ENCODE assay signal across 14 cellular contexts in the genomic region with DNA sequence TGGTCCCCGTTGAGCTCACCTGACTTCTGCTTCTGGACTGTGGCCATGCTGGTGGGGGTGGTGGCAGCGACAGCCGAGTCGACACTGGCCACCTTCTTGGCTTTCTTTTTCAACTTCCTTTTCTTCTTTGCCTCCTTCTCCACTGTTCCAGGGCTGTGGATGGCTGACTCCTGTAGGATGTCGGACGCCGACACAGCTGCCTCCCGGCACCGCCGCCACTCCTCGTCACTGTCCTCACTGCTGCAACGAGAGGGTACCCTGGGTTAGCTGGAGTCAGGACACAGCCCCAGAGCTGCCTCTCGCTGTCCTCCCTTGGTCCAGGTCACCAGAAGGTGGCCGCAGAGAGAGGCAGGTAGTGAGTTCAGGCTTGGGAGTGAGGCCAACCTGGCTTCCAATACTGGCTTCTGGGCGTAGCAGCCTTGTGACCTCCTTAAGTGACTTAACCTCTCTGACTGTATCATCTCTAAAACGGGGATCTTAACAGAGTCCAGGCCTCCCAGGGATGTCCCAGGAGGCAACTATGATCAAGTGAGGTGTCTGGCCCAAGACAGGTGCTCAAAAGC. TPM values are rescaled to one million over a fixed set of nuclear protein-coding genes. Genes with fewer than 3 reads are reported as not detected.
A peak's percentile ranks its signal among the peaks of the same experiment; 100 is the strongest.
DNase-seq lines count a peak whose midpoint lies in the region; ATAC-seq and TF ChIP-seq lines count a peak whose summit lies in the region.
"Had no signal": no experiment of that assay in that cellular context is flagged by ENCODE, and none has a peak within 500 bp of the region (broad histone marks: within the 10 kb centered on the region; RNA-seq: fewer than 3 reads in every experiment).

No MANE protein-coding gene starts in this region.

- 83% methylated on average over 10 of the region's 16 CpGs for WGBS in right lobe of liver (ENCODE audit: insufficient coverage, low coverage, low lambda C conversion rate, missing lambda C conversion rate)
- 43 to 74% (median 60%) methylated on average over 13 to 16 of the region's 16 CpGs for WGBS in stomach, 5 donors

- H3K4me1 ChIP-seq in right lobe of liver (peaks cover 0 to 10% (median 5%) of the 10 kb centered on the region in 4 donors), stomach (peaks cover 25 to 44% (median 39%) of the 10 kb centered on the region in 4 donors)

- H3K9me3 Mint-ChIP-seq in activated naive CD4-positive, alpha-beta T cell treated with anti-CD3 and anti-CD28 coated beads, Interleukin-2, amount 10 ng/mL, durations not matched to agents 7 days and 5 days: no peaks in the 10 kb centered on the region
- no peaks in the 10 kb centered on the region for H3K9me3 Mint-ChIP-seq in central memory CD8-positive, alpha-beta T cell
- H3K9me3 Mint-ChIP-seq: CD4-positive, CD25-positive, alpha-beta regulatory T cell; GM23338 had no signal

- no peak for DNase-seq in activated naive CD4-positive, alpha-beta T cell treated with anti-CD3 and anti-CD28 coated beads, Interleukin-2, amount 10 ng/mL, durations not matched to agents 7 days and 5 days
- DNase-seq in activated naive CD4-positive, alpha-beta T cell (lab: John Stamatoyannopoulos, UW): no peak
- no peak for DNase-seq in central memory CD8-positive, alpha-beta T cell (ENCODE audit: low spot score in 2 of 2)
- DNase-seq in right lobe of liver: no peak
- peak; percentile 66 for DNase-seq in stomach
- no peak for DNase-seq in hypothalamus (lab: John Stamatoyannopoulos, UW)
- DNase-seq: CD4-positive, CD25-positive, alpha-beta regulatory T cell had no signal

- no peak for TF ChIP-seq EP300 in stomach (IDR thresholded peaks at IDR 0.05)

- H3K36me3 Mint-ChIP-seq in activated naive CD4-positive, alpha-beta T cell treated with anti-CD3 and anti-CD28 coated beads, Interleukin-2, amount 10 ng/mL, durations not matched to agents 7 days and 5 days: peaks cover 17% of the 10 kb centered on the region
- peaks cover 20% of the 10 kb centered on the region for H3K36me3 Mint-ChIP-seq in central memory CD8-positive, alpha-beta T cell (ENCODE audit: insufficient read depth)

- H3K27me3 ChIP-seq in right lobe of liver (no peaks in the 10 kb centered on the region), stomach (no peaks in the 10 kb centered on the region)
- H3K27me3 ChIP-seq: BLaER1 treated with 17β-estradiol and CSF1 and Interleukin-3, amounts not matched to agents 10 nM and 100 nM had no signal

- H3K27me3 Mint-ChIP-seq in activated naive CD4-positive, alpha-beta T cell treated with anti-CD3 and anti-CD28 coated beads, Interleukin-2, amount 10 ng/mL, durations not matched to agents 7 days and 5 days: no peaks in the 10 kb centered on the region
- H3K27me3 Mint-ChIP-seq in central memory CD8-positive, alpha-beta T cell: no peaks in the 10 kb centered on the region
- H3K27me3 Mint-ChIP-seq: CD4-positive, CD25-positive, alpha-beta regulatory T cell had no signal

- H3K9me3 ChIP-seq in right lobe of liver: no peaks in the 10 kb centered on the region
- H3K9me3 ChIP-seq in stomach: no peaks in the 10 kb centered on the region
- H3K9me3 ChIP-seq: BLaER1 treated with 17β-estradiol and CSF1 and Interleukin-3, amounts not matched to agents 10 nM and 100 nM had no signal

- peak overlapping the region; percentile 52 for H3K27ac Mint-ChIP-seq in activated naive CD4-positive, alpha-beta T cell treated with anti-CD3 and anti-CD28 coated beads, Interleukin-2, amount 10 ng/mL, durations not matched to agents 7 days and 5 days
- peak overlapping the region; percentile 91 for H3K27ac Mint-ChIP-seq in central memory CD8-positive, alpha-beta T cell (ENCODE audit: low read depth)
- H3K27ac Mint-ChIP-seq: CD4-positive, CD25-positive, alpha-beta regulatory T cell; GM23338 had no signal

- TF ChIP-seq POLR2A in right lobe of liver (IDR thresholded peaks at IDR 0.05) (no peak), stomach (IDR thresholded peaks at IDR 0.05) (no peak)

- H3K27ac ChIP-seq in right lobe of liver: no peak overlapping the region
- H3K27ac ChIP-seq in stomach: peak overlapping the region; percentile 7 to 66 (median 41)
- H3K27ac ChIP-seq: BLaER1 treated with 17β-estradiol and CSF1 and Interleukin-3, amounts not matched to agents 10 nM and 100 nM had no signal

- CTCF ChIA-PET in activated naive CD4-positive, alpha-beta T cell treated with anti-CD3 and anti-CD28 coated beads, Interleukin-2, amount 10 ng/mL, durations not matched to agents 7 days and 5 days (lab: Charles Lee): interaction anchor here (1.1 to 5.1 kb wide), 6 partner anchors 10 to 105 kb away, joined by 3 to 59 read pairs (median 6); no protein-coding TSS in a partner anchor

- H3K36me3 ChIP-seq in right lobe of liver (peaks cover 0 to 31% (median 11%) of the 10 kb centered on the region in 4 donors), stomach (peaks cover 12 to 87% (median 82%) of the 10 kb centered on the region in 4 donors)

- H3K4me3 Mint-ChIP-seq in activated naive CD4-positive, alpha-beta T cell treated with anti-CD3 and anti-CD28 coated beads, Interleukin-2, amount 10 ng/mL, durations not matched to agents 7 days and 5 days: no peak overlapping the region
- no peak overlapping the region for H3K4me3 Mint-ChIP-seq in central memory CD8-positive, alpha-beta T cell
- H3K4me3 Mint-ChIP-seq: CD4-positive, CD25-positive, alpha-beta regulatory T cell; GM23338 had no signal

- intact Hi-C loops in right lobe of liver (cut with DNase I): no loop called here
- intact Hi-C loops in stomach (cut with DNase I; ENCODE audit: low total_unique reads): no loop called here

- TF ChIP-seq CTCF in right lobe of liver (IDR thresholded peaks at IDR 0.05): peak in 1 of 4 donors; percentile 6
- no peak for TF ChIP-seq CTCF in stomach (IDR thresholded peaks at IDR 0.05)

- H3K4me1 Mint-ChIP-seq in activated naive CD4-positive, alpha-beta T cell treated with anti-CD3 and anti-CD28 coated beads, Interleukin-2, amount 10 ng/mL, durations not matched to agents 7 days and 5 days: peaks cover 3% of the 10 kb centered on the region
- peaks cover 8% of the 10 kb centered on the region for H3K4me1 Mint-ChIP-seq in central memory CD8-positive, alpha-beta T cell
- H3K4me1 Mint-ChIP-seq: CD4-positive, CD25-positive, alpha-beta regulatory T cell had no signal

- ATAC-seq in central memory CD8-positive, alpha-beta T cell (replicated peaks; ENCODE audit: extremely low read depth, poor library complexity, severe bottlenecking): no peak
- ATAC-seq in right lobe of liver: peak; percentile 12 to 60 (median 24)
- ATAC-seq in HG03432 (IDR thresholded peaks at IDR 0.05; ENCODE audit: unreplicated experiment): no peak
- ATAC-seq in HG02884 (IDR thresholded peaks at IDR 0.05; ENCODE audit: unreplicated experiment): no peak

- H3K4me3 ChIP-seq in right lobe of liver: no peak overlapping the region
- H3K4me3 ChIP-seq in stomach: no peak overlapping the region
- H3K4me3 ChIP-seq: BLaER1 treated with 17β-estradiol and CSF1 and Interleukin-3, amounts not matched to agents 10 nM and 100 nM; GM23338 had no signal

RNA-seq across cellular contexts. Expression of gene C12orf43, which starts 12.0 kb away (rescaled TPM):
- total RNA-seq in right lobe of liver (10 to 100 TPM in 2 of 6 experiments, 1 to 10 TPM in 4; 6.7 to 12.2 (median 8.8) TPM), stomach (10 to 100 TPM in 3 of 5 donors, 1 to 10 TPM in 2; 5.5 to 42.4 (median 17.4) TPM)
- 10 to 100 TPM in 1 of 3 donors, 1 to 10 TPM in 2; 8.1 to 18.3 (median 8.5) TPM for polyA plus RNA-seq in stomach

RNA-seq across cellular contexts. Expression of gene HNF1A, which starts 26.0 kb away (rescaled TPM):
- total RNA-seq in right lobe of liver (10 to 100 TPM in 5 of 6 experiments, 1 to 10 TPM in 1; 9.8 to 20.5 (median 19.0) TPM), stomach (10 to 100 TPM in 2 of 5 donors, 1 to 10 TPM in 2, under 1 TPM in 1; 0.89 to 14.5 (median 7.0) TPM)
- 1 to 10 TPM; 4.4 to 8.2 (median 4.8) TPM for polyA plus RNA-seq in stomach
- total RNA-seq: A172; CD4-positive, CD25-positive, alpha-beta regulatory T cell; Daoy; GM23338; H7 had no signal
- polyA plus RNA-seq: CD4-positive, CD25-positive, alpha-beta regulatory T cell had no signal

RNA-seq across cellular contexts. Expression of gene OASL, which starts 34.7 kb away (rescaled TPM):
- total RNA-seq in right lobe of liver (10 to 100 TPM in 2 of 6 experiments, 1 to 10 TPM in 4; 1.6 to 19.2 (median 4.1) TPM), stomach (10 to 100 TPM in 3 of 5 donors, not detected in 2; 19.3 to 35.0 (median 24.8) TPM)
- polyA plus RNA-seq in stomach: 10 to 100 TPM in 1 of 3 donors, 1 to 10 TPM in 2; 2.1 to 54.7 (median 4.5) TPM
- total RNA-seq: GM23338, H7 had no signal
- polyA plus RNA-seq: GM23338 had no signal

Comparison
In these comparisons a context has a peak if more than half of its experiments do, and no peak if none do; other contexts are left out.
1. ATAC-seq: peak in right lobe of liver (4 of 4); none in central memory CD8-positive, alpha-beta T cell (single experiment), HG03432 (single experiment) and HG02884 (single experiment).
2. H3K27ac ChIP-seq: peak in stomach (5 of 5); none in right lobe of liver (0 of 3).